In the genomic region with DNA sequence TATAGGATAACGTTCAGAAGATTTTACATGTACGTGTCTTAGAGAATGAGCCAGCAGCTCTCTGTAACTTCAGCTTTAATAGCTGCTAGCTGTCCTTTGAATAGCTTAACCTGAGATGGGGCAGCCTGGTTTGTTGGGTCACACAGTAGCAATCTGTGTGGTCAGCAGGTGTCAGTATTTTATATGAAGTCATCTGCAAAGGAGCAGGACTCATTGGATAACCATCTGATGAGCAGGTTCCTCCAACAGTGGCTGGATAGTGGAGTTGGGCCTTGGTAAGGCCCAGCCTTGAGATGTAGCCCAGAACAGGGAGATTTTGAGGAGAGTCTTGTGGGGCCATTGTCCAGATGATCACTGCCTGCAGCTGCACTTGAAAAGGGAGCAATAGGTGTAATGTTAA, we compare ENCODE assay signal across 8 cellular contexts. TPM values are rescaled to one million over a fixed set of nuclear protein-coding genes. Genes with fewer than 3 reads are reported as not detected.
A peak's percentile ranks its signal among the peaks of the same experiment; 100 is the strongest.
DNase-seq lines count a peak whose midpoint lies in the region; ATAC-seq, FAIRE-seq and TF ChIP-seq lines count a peak whose summit lies in the region.
"Had no signal": no experiment of that assay in that cellular context is flagged by ENCODE, and none has a peak within 500 bp of the region (broad histone marks: within the 10 kb centered on the region; RNA-seq: fewer than 3 reads in every experiment).

No MANE protein-coding gene starts in this region.

- H3K27ac Mint-ChIP-seq in osteocyte (ENCODE audit: unreplicated experiment) = no peak overlapping the region

- H3K9me3 Mint-ChIP-seq in osteocyte (ENCODE audit: unreplicated experiment) = peaks cover 4% of the 10 kb centered on the region

- no peak overlapping the region for H3K9ac ChIP-seq in kidney (ENCODE audit: low read length in 2 of 2)

- H3K9me3 ChIP-seq in kidney (ENCODE audit: control insufficient read depth in 1 of 2, low read length in 2 of 2) = no peaks in the 10 kb centered on the region

- H3K4me3 Mint-ChIP-seq in osteocyte (ENCODE audit: unreplicated experiment) = no peak overlapping the region

- intact Hi-C loops in kidney (cut with DNase I) = no loop called here

- H3K27me3 Mint-ChIP-seq in osteocyte (ENCODE audit: unreplicated experiment) = no peaks in the 10 kb centered on the region

- ATAC-seq in HG02798 (IDR thresholded peaks at IDR 0.05; ENCODE audit: poor library complexity, unreplicated experiment) = no peak

- no peak for FAIRE-seq in kidney (lab: Jason Lieb, UNC)

- peak; percentile 28 for DNase-seq in EH (ENCODE audit: low read depth)
- peak; percentile 21 for DNase-seq in OCI-M1 (lab: John Stamatoyannopoulos, UW)
- DNase-seq in kidney = no peak
- no peak for DNase-seq in effector CD8-positive, alpha-beta T cell (lab: John Stamatoyannopoulos, UW)
- no peak for DNase-seq in osteocyte (ENCODE audit: extremely low spot score, unreplicated experiment)
- DNase-seq: anterior cingulate cortex, NCI-H345 had no signal

- peak; percentile 19 for TF ChIP-seq CTCF in kidney (IDR thresholded peaks at IDR 0.05; ENCODE audit: borderline replicate concordance, extremely low read depth, insufficient read depth)
- TF ChIP-seq CTCF in osteocyte (IDR thresholded peaks at IDR 0.05) = no peak

- no peaks in the 10 kb centered on the region for H3K4me1 ChIP-seq in kidney (ENCODE audit: control insufficient read depth in 1 of 2, insufficient read depth in 1 of 2, low read depth in 1 of 2, low read length in 2 of 2)

- peaks cover 7% of the 10 kb centered on the region for H3K4me1 Mint-ChIP-seq in osteocyte (ENCODE audit: unreplicated experiment)

- no peak overlapping the region for H3K4me3 ChIP-seq in kidney (ENCODE audit: low read length in 2 of 2)

- H3K36me3 ChIP-seq in kidney (ENCODE audit: control insufficient read depth in 1 of 2, insufficient read depth in 2 of 2, low read length in 2 of 2) = no peaks in the 10 kb centered on the region

- no peak overlapping the region for H3K27ac ChIP-seq in kidney (ENCODE audit: low read depth in 2 of 2, low read length in 2 of 2)

- H3K36me3 Mint-ChIP-seq in osteocyte (ENCODE audit: unreplicated experiment) = no peaks in the 10 kb centered on the region

RNA-seq across cellular contexts. Expression of gene GSTM5, which starts 6.4 kb away (rescaled TPM):
- total RNA-seq in kidney = 4.2 TPM
- 9.1 TPM for polyA plus RNA-seq in kidney (ENCODE audit: insufficient read depth, low read depth, low replicate concordance)
- total RNA-seq in osteocyte = not detected in 2 replicates

RNA-seq across cellular contexts. Expression of gene GSTM3, which starts 22.3 kb away (rescaled TPM):
- total RNA-seq in kidney = 54.7 TPM
- polyA plus RNA-seq in kidney (ENCODE audit: insufficient read depth, low read depth, low replicate concordance) = 405 TPM
- 33.9 and 41.4 TPM in 2 replicates for total RNA-seq in osteocyte

RNA-seq across cellular contexts. Expression of gene GSTM1, which starts 30.9 kb away (rescaled TPM):
- total RNA-seq in kidney = not detected
- 61.2 TPM for polyA plus RNA-seq in kidney (ENCODE audit: insufficient read depth, low read depth, low replicate concordance)
- total RNA-seq in osteocyte = 6.4 and 7.8 TPM in 2 replicates

RNA-seq across cellular contexts. Expression of gene EPS8L3, which starts 45.2 kb away (rescaled TPM):
- total RNA-seq in kidney (1.8 TPM), osteocyte (not detected in 2 replicates)
- polyA plus RNA-seq in kidney (ENCODE audit: insufficient read depth, low read depth, low replicate concordance) = not detected

RNA-seq across cellular contexts. Expression of gene GSTM2, which starts 50.6 kb away (rescaled TPM):
- total RNA-seq in kidney (47.1 TPM), osteocyte (38.6 and 39.0 TPM in 2 replicates)
- 116 TPM for polyA plus RNA-seq in kidney (ENCODE audit: insufficient read depth, low read depth, low replicate concordance)

Comparison
In these comparisons a context has a peak if more than half of its experiments do, and no peak if none do; other contexts are left out.
1. DNase-seq: peak in EH (single experiment) and OCI-M1 (single experiment); none in kidney (single experiment), effector CD8-positive, alpha-beta T cell (single experiment) and osteocyte (single experiment).